8 cellular contexts compared by ENCODE assay signal in genomic region chr14:91373591-91374245, GRCh38. TPM values are rescaled to one million over a fixed set of nuclear protein-coding genes. Genes with fewer than 3 reads are reported as not detected.
DNase-seq lines count a peak whose midpoint lies in the region; ATAC-seq, FAIRE-seq and TF ChIP-seq lines count a peak whose summit lies in the region.

No MANE protein-coding gene starts in this region.

- no peaks in the 10 kb centered on the region for H4K20me1 ChIP-seq in endothelial cell of umbilical vein (replicated peaks; ENCODE audit: control insufficient read depth, extremely low read depth, insufficient read depth, low read length)

- H3K4me3 ChIP-seq in CD4-positive, alpha-beta memory T cell (ENCODE audit: low read length in 2 of 2) = peak overlapping the region; percentile 46 to 50
- peak overlapping the region; percentile 73 for H3K4me3 ChIP-seq in SK-N-MC
- peak overlapping the region in 1 of 3 experiments; percentile 25 for H3K4me3 ChIP-seq in endothelial cell of umbilical vein (replicated peaks in 1 of 3; ENCODE audit: insufficient read depth in 1 of 3, low read depth in 1 of 3, low read length in 3 of 3)

- H3K4me1 ChIP-seq in CD4-positive, alpha-beta memory T cell (ENCODE audit: insufficient read depth, low read length) = peaks cover 99% of the 10 kb centered on the region
- H3K4me1 ChIP-seq in endothelial cell of umbilical vein (ENCODE audit: control insufficient read depth, extremely low read depth, insufficient read depth, low read length) = peaks cover 56% of the 10 kb centered on the region

- H3K9ac ChIP-seq in SK-N-MC (ENCODE audit: insufficient read length) (peak overlapping the region; percentile 5), endothelial cell of umbilical vein (replicated peaks; ENCODE audit: extremely low read depth, insufficient read depth, low read length) (peak overlapping the region; percentile 4)

- peaks cover 2% of the 10 kb centered on the region for H3K79me2 ChIP-seq in endothelial cell of umbilical vein (ENCODE audit: control insufficient read depth, insufficient read depth, low read length)

- peak overlapping the region; percentile 78 to 94 (median 84) for H3K4me3 Mint-ChIP-seq in CD4-positive, alpha-beta memory T cell

- no peaks in the 10 kb centered on the region for H3K9me3 Mint-ChIP-seq in CD4-positive, alpha-beta memory T cell

- no peak overlapping the region for H2AFZ ChIP-seq in endothelial cell of umbilical vein (ENCODE audit: low read depth, low read length)

- intact Hi-C loops in CD4-positive, alpha-beta memory T cell (cut with micrococcal nuclease) = loop anchor here (1.0 to 2.0 kb wide), 5 partner anchors 15 to 49 kb away; no protein-coding TSS in a partner anchor
- intact Hi-C loops in endothelial cell of umbilical vein (cut with micrococcal nuclease) = loop anchor here (1.0 to 2.0 kb wide), 2 partner anchors 29 to 49 kb away; no protein-coding TSS in a partner anchor

- dilution Hi-C loops in endothelial cell of umbilical vein (cut with MboI; ENCODE audit: extremely low pct_ligation_motif_present, low sequenced_read_pairs) = no loop called here

- peak overlapping the region; percentile 79 for H3K27ac ChIP-seq in CD4-positive, alpha-beta memory T cell (ENCODE audit: low read depth, low read length)
- H3K27ac ChIP-seq in SK-N-MC = peak overlapping the region; percentile 89
- H3K27ac ChIP-seq in endothelial cell of umbilical vein (ENCODE audit: insufficient read depth, low read depth, low read length) = peak overlapping the region; percentile 29

- peaks cover 78 to 100% (median 90%) of the 10 kb centered on the region in 4 donors for H3K4me1 Mint-ChIP-seq in CD4-positive, alpha-beta memory T cell

- H3K27ac Mint-ChIP-seq in CD4-positive, alpha-beta memory T cell = peak overlapping the region; percentile 93 to 98 (median 96)

- peak; percentile 54 to 89 (median 60) for DNase-seq in CD4-positive, alpha-beta memory T cell
- DNase-seq in SK-N-MC (ENCODE audit: low read depth, low spot score) (no peak), endothelial cell of umbilical vein (ENCODE audit: low read depth, low spot score) (peak; percentile 63), foreskin melanocyte (no peak), SW 1271 (lab: John Stamatoyannopoulos, UW) (no peak), COLO829 (ENCODE audit: low spot score) (no peak)

- H3K36me3 ChIP-seq in CD4-positive, alpha-beta memory T cell (ENCODE audit: insufficient read depth, low read length) = peaks cover 8% of the 10 kb centered on the region
- H3K36me3 ChIP-seq in SK-N-MC (ENCODE audit: insufficient read depth, low read length) (no peaks in the 10 kb centered on the region), endothelial cell of umbilical vein (ENCODE audit: control insufficient read depth in 2 of 2, extremely low read depth in 1 of 2, insufficient read depth in 2 of 2, low read length in 2 of 2) (no peaks in the 10 kb centered on the region)

- H3K36me3 Mint-ChIP-seq in CD4-positive, alpha-beta memory T cell = peaks cover 12 to 38% of the 10 kb centered on the region in 2 donors

- POLR2A ChIA-PET in CD4-positive, alpha-beta memory T cell (lab: Charles Lee; ENCODE audit: partially characterized antibody) = interaction anchor here (0.7 to 15.1 kb wide), 17 partner anchors 8 to 147 kb away, joined by 3 to 268 read pairs (median 7); partner anchors contain the start of genes CCDC88C and GPR68
- POLR2A ChIA-PET in endothelial cell of umbilical vein (lab: Charles Lee) = interaction anchor here (0.8 kb wide), 1 partner anchor 17 kb away, joined by 3 read pairs; no protein-coding TSS in a partner anchor

- peak; percentile 92 for FAIRE-seq in endothelial cell of umbilical vein (lab: Jason Lieb, UNC)

- H3K9me1 ChIP-seq in endothelial cell of umbilical vein (replicated peaks; ENCODE audit: control insufficient read depth, extremely low read depth, insufficient read depth, low read length) = no peaks in the 10 kb centered on the region

- TF ChIP-seq CTCF in endothelial cell of umbilical vein (IDR thresholded peaks at IDR 0.05; ENCODE audit: extremely low read depth in 1 of 2, insufficient read depth in 1 of 2, low read depth in 1 of 2, low read length in 2 of 2) = no peak

- no peaks in the 10 kb centered on the region for H3K27me3 Mint-ChIP-seq in CD4-positive, alpha-beta memory T cell

- ATAC-seq in GM19324 (IDR thresholded peaks at IDR 0.05; ENCODE audit: low FRiP score, unreplicated experiment) = peak; percentile 51
- ATAC-seq in HG03159 (IDR thresholded peaks at IDR 0.05; ENCODE audit: unreplicated experiment) = peak; percentile 59

- no peaks in the 10 kb centered on the region for H3K9me3 ChIP-seq in CD4-positive, alpha-beta memory T cell (ENCODE audit: control insufficient read depth in 1 of 2, low read length in 2 of 2)
- H3K9me3 ChIP-seq in SK-N-MC (ENCODE audit: low read depth, low read length) (no peaks in the 10 kb centered on the region), endothelial cell of umbilical vein (replicated peaks; ENCODE audit: control insufficient read depth, insufficient read depth, low read length) (no peaks in the 10 kb centered on the region)

- peak overlapping the region; percentile 60 for H3K4me2 ChIP-seq in endothelial cell of umbilical vein (ENCODE audit: insufficient read depth, low read length)

- CTCF ChIA-PET in CD4-positive, alpha-beta memory T cell (lab: Charles Lee; ENCODE audit: partially characterized antibody) = interaction anchor here (0.7 to 5.4 kb wide), 16 partner anchors 15 to 60 kb away, joined by 3 to 39 read pairs (median 5); partner anchors contain the start of gene CCDC88C
- CTCF ChIA-PET in endothelial cell of umbilical vein (lab: Charles Lee) = interaction anchor here (0.8 to 1.5 kb wide), 4 partner anchors 9 to 50 kb away, joined by 3 to 6 read pairs (median 3); no protein-coding TSS in a partner anchor

- H3K27me3 ChIP-seq in CD4-positive, alpha-beta memory T cell (ENCODE audit: insufficient read depth, low read length) = no peaks in the 10 kb centered on the region
- H3K27me3 ChIP-seq in endothelial cell of umbilical vein (ENCODE audit: control insufficient read depth in 2 of 2, insufficient read depth in 2 of 2, low read length in 2 of 2) = no peaks in the 10 kb centered on the region

- BruUV-seq in endothelial cell of umbilical vein (replicated peaks; lab: Mats Ljungman, UMichigan) = no TSS peak

- TF ChIP-seq POLR2A in endothelial cell of umbilical vein (IDR thresholded peaks at IDR 0.05; ENCODE audit: low read depth, low read length) = no peak

TF ChIP-seq in endothelial cell of umbilical vein, 7 proteins besides CTCF, POLR2A, EP300 and RAD21:
- TF ChIP-seq MAX (IDR thresholded peaks at IDR 0.05; ENCODE audit: insufficient read depth, insufficient read length) (no peak), GATA2 (IDR thresholded peaks at IDR 0.05; ENCODE audit: insufficient read depth, insufficient read length, low read depth, low read length) (peak; percentile 98), POLR2AphosphoS5 (IDR thresholded peaks at IDR 0.05; ENCODE audit: insufficient read depth, low read depth, low read length) (peak; percentile 45), FOS (IDR thresholded peaks at IDR 0.05; ENCODE audit: borderline replicate concordance, insufficient read depth, low read length) (peak; percentile 46)
TF ChIP-seq in endothelial cell of umbilical vein: peak in this region for 3.

RNA-seq across cellular contexts. Expression of gene CCDC88C, which starts 43.9 kb away (rescaled TPM):
- total RNA-seq in CD4-positive, alpha-beta memory T cell = 100 to 1,000 TPM; 272 to 293 TPM
- polyA plus RNA-seq in CD4-positive, alpha-beta memory T cell = 10 to 100 TPM; 17.1 to 51.1 TPM
- total RNA-seq in endothelial cell of umbilical vein = 29.6 and 52.1 TPM in 2 replicates
- polyA plus RNA-seq in endothelial cell of umbilical vein = 11.2 and 11.4 TPM in 2 replicates
- 10.1 and 12.1 TPM in 2 replicates for polyA plus RNA-seq in endothelial cell of umbilical vein (2011; cell fraction: cytosol; rRNA removed)
- polyA plus RNA-seq in endothelial cell of umbilical vein (2011; cell fraction: nucleus; rRNA removed) = 37.8 and 42.5 TPM in 2 replicates
- polyA plus RNA-seq in endothelial cell of umbilical vein (2012) = 11.1 and 12.5 TPM in 2 replicates
- 33.4 and 44.5 TPM in 2 replicates for polyA minus RNA-seq in endothelial cell of umbilical vein
- polyA minus RNA-seq in endothelial cell of umbilical vein (2011; cell fraction: cytosol; rRNA and poly(A)+ RNA removed) = 7.9 TPM
- 40.9 and 45.2 TPM in 2 replicates for polyA minus RNA-seq in endothelial cell of umbilical vein (2011; cell fraction: nucleus; rRNA and poly(A)+ RNA removed)

Comparison
In these comparisons a context has a peak if more than half of its experiments do, and no peak if none do; other contexts are left out.
1. DNase-seq: peak in CD4-positive, alpha-beta memory T cell (5 of 5) and endothelial cell of umbilical vein (single experiment); none in SK-N-MC (single experiment), foreskin melanocyte (single experiment), SW 1271 (0 of 2) and COLO829 (single experiment).
2. H3K27ac ChIP-seq: peak in every context shown above with its lines; median percentile 89 in SK-N-MC; 79 in CD4-positive, alpha-beta memory T cell; 29 in endothelial cell of umbilical vein.